8 cellular contexts compared by ENCODE assay signal in genomic region chr2:239298126-239298804, GRCh38.
DNase-seq lines count a peak whose midpoint lies in the region; TF ChIP-seq lines count a peak whose summit lies in the region.

No MANE protein-coding gene starts in this region.

- H3K36me3 ChIP-seq in ovary, result no peaks in the 10 kb centered on the region
- no peaks in the 10 kb centered on the region for H3K36me3 ChIP-seq in transverse colon

- H3K27ac Mint-ChIP-seq in activated naive CD4-positive, alpha-beta T cell treated with anti-CD3 and anti-CD28 coated beads, Interleukin-2, amount 10 ng/mL, durations not matched to agents 7 days and 5 days, result peak overlapping the region; percentile 96

- TF ChIP-seq POLR2A in ovary (IDR thresholded peaks at IDR 0.05) (no peak), transverse colon (IDR thresholded peaks at IDR 0.05) (no peak)

- H3K4me1 ChIP-seq in ovary (ENCODE audit: insufficient read depth) (peaks cover 33% of the 10 kb centered on the region), transverse colon (peaks cover 52 to 88% (median 85%) of the 10 kb centered on the region in 4 donors)

- 57 to 59% (median 58%) methylated on average over 14 of the region's 14 CpGs for WGBS in ovary, 3 donors
- WGBS in transverse colon (ENCODE audit: low coverage in 1 of 2), 2 donors, result 74 to 76% methylated on average over 4 to 14 of the region's 14 CpGs

- intact Hi-C loops in ovary (cut with DNase I) (no loop called here), transverse colon (cut with DNase I; ENCODE audit: low total_unique reads) (no loop called here)

- in situ Hi-C loops in transverse colon (cut with MboI; ENCODE audit: low pct_ligation_motif_present in 1 of 4, low pct_unique_long_range_greater_than_20kb in 1 of 4, low sequenced_read_pairs in 3 of 4), result no loop called here

- TF ChIP-seq CTCF in ovary (IDR thresholded peaks at IDR 0.05) (no peak), transverse colon (IDR thresholded peaks at IDR 0.05) (no peak)

- peaks cover 12% of the 10 kb centered on the region for H3K27me3 Mint-ChIP-seq in activated naive CD4-positive, alpha-beta T cell treated with anti-CD3 and anti-CD28 coated beads, Interleukin-2, amount 10 ng/mL, durations not matched to agents 7 days and 5 days

- H3K9me3 Mint-ChIP-seq in activated naive CD4-positive, alpha-beta T cell treated with anti-CD3 and anti-CD28 coated beads, Interleukin-2, amount 10 ng/mL, durations not matched to agents 7 days and 5 days, result no peaks in the 10 kb centered on the region

- CTCF ChIA-PET in activated naive CD4-positive, alpha-beta T cell treated with anti-CD3 and anti-CD28 coated beads, Interleukin-2, amount 10 ng/mL, durations not matched to agents 7 days and 5 days (lab: Charles Lee), result interaction anchor here (1.0 to 1.9 kb wide), 4 partner anchors 24 to 33 kb away, joined by 3 to 13 read pairs (median 6); no protein-coding TSS in a partner anchor

- no peaks in the 10 kb centered on the region for H3K27me3 ChIP-seq in ovary
- no peaks in the 10 kb centered on the region for H3K27me3 ChIP-seq in transverse colon

- TF ChIP-seq EP300 in ovary (IDR thresholded peaks at IDR 0.05), result no peak
- no peak for TF ChIP-seq EP300 in transverse colon (IDR thresholded peaks at IDR 0.05; ENCODE audit: low read depth)

- H3K4me3 Mint-ChIP-seq in activated naive CD4-positive, alpha-beta T cell treated with anti-CD3 and anti-CD28 coated beads, Interleukin-2, amount 10 ng/mL, durations not matched to agents 7 days and 5 days, result peak overlapping the region; percentile 84

- H3K36me3 Mint-ChIP-seq in activated naive CD4-positive, alpha-beta T cell treated with anti-CD3 and anti-CD28 coated beads, Interleukin-2, amount 10 ng/mL, durations not matched to agents 7 days and 5 days, result peaks cover 11% of the 10 kb centered on the region

- DNase-seq in DMS53 (lab: John Stamatoyannopoulos, UW) (peak; percentile 24), DMS53 treated with DMSO at 0.1 percent for 48 hours (lab: John Stamatoyannopoulos, UW; ENCODE audit: unreplicated experiment) (no peak), ovary (peak in 3 of 5 donors; percentile 18 to 36 (median 21)), transverse colon (peak; percentile 34), HT-29 (ENCODE audit: low spot score) (no peak), NCI-H524 (lab: John Stamatoyannopoulos, UW) (no peak), CD1c-positive myeloid dendritic cell (ENCODE audit: extremely low spot score) (no peak)
- DNase-seq in activated naive CD4-positive, alpha-beta T cell treated with anti-CD3 and anti-CD28 coated beads, Interleukin-2, amount 10 ng/mL, durations not matched to agents 7 days and 5 days, result peak; percentile 88

- no peaks in the 10 kb centered on the region for H3K9me3 ChIP-seq in ovary
- no peaks in the 10 kb centered on the region for H3K9me3 ChIP-seq in transverse colon

- no peak overlapping the region for H3K27ac ChIP-seq in ovary
- peak overlapping the region; percentile 52 to 87 (median 80) for H3K27ac ChIP-seq in transverse colon

- no peak overlapping the region for H3K4me3 ChIP-seq in ovary
- peak overlapping the region in 1 of 4 donors; percentile 4 for H3K4me3 ChIP-seq in transverse colon

- H3K4me1 Mint-ChIP-seq in activated naive CD4-positive, alpha-beta T cell treated with anti-CD3 and anti-CD28 coated beads, Interleukin-2, amount 10 ng/mL, durations not matched to agents 7 days and 5 days, result peaks cover 77% of the 10 kb centered on the region

Comparison
In these comparisons a context has a peak if more than half of its experiments do, and no peak if none do; other contexts are left out.
1. DNase-seq: peak in DMS53 (single experiment), activated naive CD4-positive, alpha-beta T cell treated with anti-CD3 and anti-CD28 coated beads, Interleukin-2, amount 10 ng/mL, durations not matched to agents 7 days and 5 days (single experiment), ovary (3 of 5) and transverse colon (single experiment); none in DMS53 treated with DMSO at 0.1 percent for 48 hours (single experiment), HT-29 (single experiment), NCI-H524 (0 of 2) and CD1c-positive myeloid dendritic cell (single experiment).
2. H3K27ac ChIP-seq: peak in transverse colon (4 of 4); none in ovary (0 of 2).